10 cellular contexts compared by ENCODE assay signal in genomic region chr6:14454467-14454763, GRCh38.
DNase-seq lines count a peak whose midpoint lies in the region; ATAC-seq and TF ChIP-seq lines count a peak whose summit lies in the region.
"Had no signal": no experiment of that assay in that cellular context is flagged by ENCODE, and none has a peak within 500 bp of the region (broad histone marks: within the 10 kb centered on the region; RNA-seq: fewer than 3 reads in every experiment).

No MANE protein-coding gene starts in this region.

- peaks cover 32% of the 10 kb centered on the region for H3K4me1 ChIP-seq in CD8-positive, alpha-beta T cell (ENCODE audit: insufficient read depth, low read length)

- DNase-seq in CD8-positive, alpha-beta T cell: peak in 6 of 7 experiments; percentile 6 to 72 (median 36)
- peak; percentile 96 for DNase-seq in NCI-H2029 treated with DMSO at 0.1 percent for 48 hours (lab: John Stamatoyannopoulos, UW)
- DNase-seq in activated T-cell treated with anti-CD3 and anti-CD28 coated beads for 4 hours: peak; percentile 14
- DNase-seq in memory B cell (ENCODE audit: low spot score in 2 of 2): no peak
- DNase-seq in NCI-H446 (lab: John Stamatoyannopoulos, UW): no peak
- no peak for DNase-seq in H7
- DNase-seq: stomach had no signal

- no peak overlapping the region for H3K27ac Mint-ChIP-seq in CD8-positive, alpha-beta T cell
- peak overlapping the region; percentile 37 for H3K27ac Mint-ChIP-seq in memory B cell

- H3K9me3 ChIP-seq in CD8-positive, alpha-beta T cell (ENCODE audit: low read length): no peaks in the 10 kb centered on the region
- H3K9me3 ChIP-seq: stomach had no signal

- H3K36me3 Mint-ChIP-seq in CD8-positive, alpha-beta T cell: no peaks in the 10 kb centered on the region
- H3K36me3 Mint-ChIP-seq in memory B cell: no peaks in the 10 kb centered on the region

- H3K9me3 Mint-ChIP-seq in CD8-positive, alpha-beta T cell: no peaks in the 10 kb centered on the region
- H3K9me3 Mint-ChIP-seq in memory B cell: no peaks in the 10 kb centered on the region

- POLR2A ChIA-PET in CD8-positive, alpha-beta T cell (lab: Charles Lee): no interaction called here

- no peak for TF ChIP-seq CTCF in CD8-positive, alpha-beta T cell (IDR thresholded peaks at IDR 0.05)

- peak; percentile 41 for ATAC-seq in CD8-positive, alpha-beta T cell
- ATAC-seq in memory B cell (ENCODE audit: low read depth) (no peak), GM21390 (IDR thresholded peaks at IDR 0.05; ENCODE audit: unreplicated experiment) (no peak), GM21737 (IDR thresholded peaks at IDR 0.05; ENCODE audit: unreplicated experiment) (no peak)

- peaks cover 53% of the 10 kb centered on the region for H3K4me1 Mint-ChIP-seq in CD8-positive, alpha-beta T cell (ENCODE audit: low read depth)
- peaks cover 6% of the 10 kb centered on the region for H3K4me1 Mint-ChIP-seq in memory B cell

- no peaks in the 10 kb centered on the region for H3K27me3 ChIP-seq in CD8-positive, alpha-beta T cell (ENCODE audit: insufficient read depth, low read length)
- no peaks in the 10 kb centered on the region for H3K27me3 ChIP-seq in H7 (ENCODE audit: control insufficient read depth, insufficient read depth, low read length)
- H3K27me3 ChIP-seq: hepatocyte, stomach had no signal

- no peaks in the 10 kb centered on the region for H3K36me3 ChIP-seq in CD8-positive, alpha-beta T cell (ENCODE audit: insufficient read depth, low read length)
- no peaks in the 10 kb centered on the region for H3K36me3 ChIP-seq in H7 (replicated peaks; ENCODE audit: control insufficient read depth, insufficient read depth, low read length)
- H3K36me3 ChIP-seq: stomach had no signal

- no peak overlapping the region for H3K4me3 ChIP-seq in CD8-positive, alpha-beta T cell (ENCODE audit: low read depth, low read length)
- H3K4me3 ChIP-seq in H7 (ENCODE audit: insufficient read depth, low read depth, low read length): no peak overlapping the region
- H3K4me3 ChIP-seq: hepatocyte, stomach had no signal

- H3K27me3 Mint-ChIP-seq in CD8-positive, alpha-beta T cell (ENCODE audit: low read depth): no peaks in the 10 kb centered on the region
- H3K27me3 Mint-ChIP-seq in memory B cell: no peaks in the 10 kb centered on the region

- H3K27ac ChIP-seq in CD8-positive, alpha-beta T cell (ENCODE audit: low read depth, low read length): no peak overlapping the region
- H3K27ac ChIP-seq: hepatocyte, stomach had no signal

- H3K4me3 Mint-ChIP-seq in CD8-positive, alpha-beta T cell: peak overlapping the region; percentile 38
- H3K4me3 Mint-ChIP-seq in memory B cell: no peak overlapping the region

- CTCF ChIA-PET in CD8-positive, alpha-beta T cell (lab: Charles Lee): interaction anchor here (1.0 kb wide), 1 partner anchor 243 kb away, joined by 3 read pairs; no protein-coding TSS in a partner anchor

- intact Hi-C loops in CD8-positive, alpha-beta T cell (cut with DNase I, micrococcal nuclease): no loop called here

Comparison
In these comparisons a context has a peak if more than half of its experiments do, and no peak if none do; other contexts are left out.
1. DNase-seq: peak in CD8-positive, alpha-beta T cell (6 of 7), NCI-H2029 treated with DMSO at 0.1 percent for 48 hours (single experiment) and activated T-cell treated with anti-CD3 and anti-CD28 coated beads for 4 hours (single experiment); none in memory B cell (0 of 2), NCI-H446 (0 of 2) and H7 (single experiment).